In the genomic region with DNA sequence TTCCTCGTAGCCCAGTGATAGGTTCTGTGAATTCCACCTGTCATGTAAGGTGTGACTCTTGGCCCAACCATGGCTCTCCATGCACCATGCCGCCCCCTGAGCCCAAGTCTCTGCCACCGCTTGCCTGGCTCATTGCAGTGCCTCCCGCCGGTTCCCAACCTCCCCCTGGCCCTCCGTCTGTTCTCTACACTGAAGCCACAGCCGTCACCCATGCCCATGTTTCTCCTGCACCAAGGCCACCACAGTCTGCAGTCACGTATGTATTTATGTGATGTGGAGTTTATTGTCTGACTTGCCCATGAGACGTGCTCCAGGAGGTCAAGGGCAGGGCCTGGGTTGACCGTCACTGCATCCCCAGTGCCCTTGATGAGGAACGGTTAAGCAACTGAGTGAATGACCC, we compare ENCODE assay signal across 22 cellular contexts. TPM values are rescaled to one million over a fixed set of nuclear protein-coding genes. Genes with fewer than 3 reads are reported as not detected.
DNase-seq lines count a peak whose midpoint lies in the region; ATAC-seq, FAIRE-seq and TF ChIP-seq lines count a peak whose summit lies in the region.
"Had no signal": no experiment of that assay in that cellular context is flagged by ENCODE, and none has a peak within 500 bp of the region (broad histone marks: within the 10 kb centered on the region; RNA-seq: fewer than 3 reads in every experiment).

No MANE protein-coding gene starts in this region.

- H3K4ac ChIP-seq in neuronal stem cell (ENCODE audit: low read length): no peak overlapping the region

- H3K27ac ChIP-seq in astrocyte (ENCODE audit: low read depth, low read length): no peak overlapping the region
- no peak overlapping the region for H3K27ac ChIP-seq in neuronal stem cell (replicated peaks; ENCODE audit: low read length)
- no peak overlapping the region for H3K27ac ChIP-seq in spleen
- no peak overlapping the region for H3K27ac ChIP-seq in tibial artery
- H3K27ac ChIP-seq: GM23248, HL-60 had no signal

- no peak overlapping the region for H2BK5ac ChIP-seq in neuronal stem cell (ENCODE audit: low read length)

- H2BK120ac ChIP-seq in neuronal stem cell (ENCODE audit: low read depth, low read length): no peak overlapping the region

- no peak overlapping the region for H3K4me2 ChIP-seq in astrocyte (ENCODE audit: low read length)
- no peak overlapping the region for H3K4me2 ChIP-seq in neuronal stem cell (ENCODE audit: insufficient read depth, low read length, poor library complexity, severe bottlenecking)

- H3K4me3 Mint-ChIP-seq in astrocyte (ENCODE audit: unreplicated experiment) (peak overlapping the region; percentile 37), endothelial cell (ENCODE audit: unreplicated experiment) (no peak overlapping the region)
- H3K4me3 Mint-ChIP-seq: CD4-positive, alpha-beta T cell had no signal

- no peaks in the 10 kb centered on the region for H3K9me3 Mint-ChIP-seq in astrocyte (ENCODE audit: unreplicated experiment)
- H3K9me3 Mint-ChIP-seq in endothelial cell (ENCODE audit: unreplicated experiment): no peaks in the 10 kb centered on the region
- H3K9me3 Mint-ChIP-seq: CD4-positive, alpha-beta T cell had no signal

- WGBS in neuronal stem cell (ENCODE audit: extremely low coverage in 2 of 2, insufficient read length in 2 of 2, insufficient replicate concordance in 1 of 2), 2 donors: no CpG with 5 or more reads among the region's 11 CpGs
- WGBS in spleen, 5 donors: 84 to 92% (median 92%) methylated on average over 11 of the region's 11 CpGs

- TF ChIP-seq POLR2A in spleen (IDR thresholded peaks at IDR 0.05) (no peak), GM18505 (IDR thresholded peaks at IDR 0.05; ENCODE audit: borderline replicate concordance, extremely low read depth, insufficient read depth, insufficient read length) (no peak)

- H3K79me2 ChIP-seq in astrocyte (ENCODE audit: insufficient read depth, low read length): peaks cover 7% of the 10 kb centered on the region

- H3K36me3 ChIP-seq in astrocyte (ENCODE audit: insufficient read depth, low read length) (no peaks in the 10 kb centered on the region), neuronal stem cell (replicated peaks in 1 of 2; ENCODE audit: control insufficient read depth in 2 of 2, insufficient read depth in 2 of 2, low read length in 2 of 2) (peaks cover 1 to 55% of the 10 kb centered on the region in 2 donors), spleen (no peaks in the 10 kb centered on the region), tibial artery (no peaks in the 10 kb centered on the region)
- H3K36me3 ChIP-seq: BE2C had no signal

- H3K14ac ChIP-seq in neuronal stem cell (ENCODE audit: low read length): no peak overlapping the region

- H3K36me3 Mint-ChIP-seq in astrocyte (ENCODE audit: low read depth, unreplicated experiment) (peaks cover 37% of the 10 kb centered on the region), endothelial cell (ENCODE audit: low read depth, unreplicated experiment) (peaks cover 28% of the 10 kb centered on the region)

- H2AFZ ChIP-seq in astrocyte (ENCODE audit: low read depth, low read length) (no peak overlapping the region), neuronal stem cell (ENCODE audit: low read length) (no peak overlapping the region)
- H2AFZ ChIP-seq: GM23248 had no signal

- no peak for DNase-seq in astrocyte (ENCODE audit: low read depth)
- DNase-seq in endothelial cell (ENCODE audit: low spot score): no peak
- DNase-seq in neuronal stem cell (ENCODE audit: low spot score): no peak
- peak; percentile 63 for DNase-seq in spleen
- no peak for DNase-seq in tibial artery
- DNase-seq: ACHN; BE2C; C1 segment of cervical spinal cord; Calu3; CD4-positive, alpha-beta T cell; DMS79 treated with DMSO at 0.1 percent for 48 hours; GF-D8; GM23248; HCEC 1CT; IMR-90 had no signal

- no peak overlapping the region for H3K23ac ChIP-seq in neuronal stem cell (ENCODE audit: low read depth, low read length, poor library complexity)

- H2BK12ac ChIP-seq in neuronal stem cell (ENCODE audit: low read length): no peak overlapping the region

- H3K4me1 ChIP-seq in astrocyte (ENCODE audit: insufficient read depth, low read length) (peaks cover 11% of the 10 kb centered on the region), neuronal stem cell (ENCODE audit: control insufficient read depth in 2 of 2, insufficient read depth in 1 of 2, low read depth in 1 of 2, low read length in 2 of 2) (peaks cover 10 to 36% of the 10 kb centered on the region in 2 donors), spleen (no peaks in the 10 kb centered on the region), tibial artery (no peaks in the 10 kb centered on the region)
- H3K4me1 ChIP-seq: BE2C had no signal

- ATAC-seq in GM18505 (IDR thresholded peaks at IDR 0.05; ENCODE audit: unreplicated experiment) (no peak), GM21515 (IDR thresholded peaks at IDR 0.05; ENCODE audit: unreplicated experiment) (no peak)
- ATAC-seq: K562 had no signal

- H3K4me1 Mint-ChIP-seq in astrocyte (ENCODE audit: low read depth, unreplicated experiment): peaks cover 12% of the 10 kb centered on the region
- H3K4me1 Mint-ChIP-seq in endothelial cell (ENCODE audit: unreplicated experiment): peaks cover 65% of the 10 kb centered on the region

- intact Hi-C loops in spleen (cut with DNase I; ENCODE audit: low total_unique reads): no loop called here
- intact Hi-C loops in tibial artery (cut with DNase I; ENCODE audit: low total_unique reads): no loop called here

- no peak overlapping the region for H4K8ac ChIP-seq in neuronal stem cell (ENCODE audit: low read depth, low read length)

- H3K79me1 ChIP-seq in neuronal stem cell (ENCODE audit: low read depth, low read length): peaks cover 8% of the 10 kb centered on the region

- H3K18ac ChIP-seq in neuronal stem cell (ENCODE audit: low read length): no peak overlapping the region

- H3K9ac ChIP-seq in astrocyte (ENCODE audit: low read length): no peak overlapping the region
- H3K9ac ChIP-seq in neuronal stem cell (ENCODE audit: low read depth, low read length, poor library complexity): no peak overlapping the region
- H3K9ac ChIP-seq: GM23248 had no signal

- no peaks in the 10 kb centered on the region for H3K27me3 ChIP-seq in astrocyte (ENCODE audit: insufficient read depth, low read length)
- H3K27me3 ChIP-seq in neuronal stem cell (ENCODE audit: control insufficient read depth in 3 of 3, insufficient read depth in 3 of 3, low read depth in 1 of 3, low read length in 3 of 3): no peaks in the 10 kb centered on the region
- peaks cover 0 to 40% (median 0%) of the 10 kb centered on the region in 7 donors for H3K27me3 ChIP-seq in spleen (replicated peaks in 1 of 7)
- no peaks in the 10 kb centered on the region for H3K27me3 ChIP-seq in tibial artery

- H4K91ac ChIP-seq in neuronal stem cell (ENCODE audit: low read depth, low read length, poor library complexity): no peak overlapping the region

- H3K9me3 ChIP-seq in astrocyte (ENCODE audit: insufficient read depth, low read depth, low read length) (no peaks in the 10 kb centered on the region), neuronal stem cell (replicated peaks in 1 of 2; ENCODE audit: control insufficient read depth in 2 of 2, insufficient read depth in 1 of 2, low read depth in 1 of 2, low read length in 2 of 2) (peaks cover 1 to 15% of the 10 kb centered on the region in 2 donors), spleen (no peaks in the 10 kb centered on the region), tibial artery (no peaks in the 10 kb centered on the region)
- H3K9me3 ChIP-seq: BE2C had no signal

- TF ChIP-seq CTCF in astrocyte (IDR thresholded peaks at IDR 0.05; ENCODE audit: insufficient read depth, low read depth, low read length) (no peak), endothelial cell (IDR thresholded peaks at IDR 0.05; ENCODE audit: unreplicated experiment) (no peak), spleen (IDR thresholded peaks at IDR 0.05 in 8 of 11, conservative IDR thresholded peaks at IDR 0.05 in 3 of 11) (no peak), tibial artery (IDR thresholded peaks at IDR 0.05) (no peak)

- H3K27ac Mint-ChIP-seq in astrocyte (ENCODE audit: unreplicated experiment) (peak overlapping the region; percentile 75), endothelial cell (ENCODE audit: unreplicated experiment) (peak overlapping the region; percentile 48)
- H3K27ac Mint-ChIP-seq: CD4-positive, alpha-beta T cell had no signal

- H3K27me3 Mint-ChIP-seq in astrocyte (ENCODE audit: low read depth, unreplicated experiment) (no peaks in the 10 kb centered on the region), endothelial cell (ENCODE audit: unreplicated experiment) (peaks cover 6% of the 10 kb centered on the region)

- no peak for FAIRE-seq in astrocyte (lab: Jason Lieb, UNC)
- FAIRE-seq: A204.1, GM19239, H54, K562 had no signal

- no peak overlapping the region for H3K4me3 ChIP-seq in astrocyte (ENCODE audit: insufficient read depth, low read depth, low read length)
- H3K4me3 ChIP-seq in neuronal stem cell (ENCODE audit: low read length in 2 of 2): peak overlapping the region in 1 of 2 donors; percentile 55
- no peak overlapping the region for H3K4me3 ChIP-seq in spleen
- H3K4me3 ChIP-seq in tibial artery: no peak overlapping the region
- H3K4me3 ChIP-seq: GM23248, K562 had no signal

- no peak overlapping the region for H2BK15ac ChIP-seq in neuronal stem cell (ENCODE audit: low read length)

- peaks cover 72% of the 10 kb centered on the region for H4K20me1 ChIP-seq in astrocyte (ENCODE audit: insufficient read depth, low read length)

- H2AK5ac ChIP-seq in neuronal stem cell (ENCODE audit: low read depth, low read length): peak overlapping the region; percentile 21

RNA-seq across cellular contexts. Expression of a gene that starts 35.9 kb away (rescaled TPM):
- total RNA-seq in astrocyte (53.4 and 69.9 TPM in 2 replicates), endothelial cell (ENCODE audit: unreplicated experiment) (41.8 TPM), spleen (1 to 10 TPM; 2.7 to 8.9 (median 4.7) TPM)
- polyA plus RNA-seq in neuronal stem cell (2013, experiment 1 of 2): 20.5 TPM
- polyA plus RNA-seq in neuronal stem cell (2013, experiment 2 of 2): 20.4 TPM
- 1 to 10 TPM in 1 of 3 donors, under 1 TPM in 2; 0.80 to 1.6 (median 0.80) TPM for polyA plus RNA-seq in spleen
- total RNA-seq: Calu3; CD4-positive, alpha-beta T cell; K562 had no signal
- polyA plus RNA-seq: K562 had no signal
